Comparison of ENCODE assay signal across 17 cellular contexts in genomic region chr12:51788876-51789275, GRCh38. TPM values are rescaled to one million over a fixed set of nuclear protein-coding genes. Genes with fewer than 3 reads are reported as not detected.
DNase-seq lines count a peak whose midpoint lies in the region; ATAC-seq and TF ChIP-seq lines count a peak whose summit lies in the region.
"Had no signal": no experiment of that assay in that cellular context is flagged by ENCODE, and none has a peak within 500 bp of the region (broad histone marks: within the 10 kb centered on the region; RNA-seq: fewer than 3 reads in every experiment).

No MANE protein-coding gene starts in this region.

- DNase-seq in GM04504 (ENCODE audit: low read depth) (peak; percentile 47), RWPE1 (ENCODE audit: low spot score) (peak; percentile 37), fibroblast of pulmonary artery (ENCODE audit: low read depth) (peak; percentile 44), anterior cingulate cortex (lab: John Stamatoyannopoulos, UW) (no peak), dermis blood vessel endothelial cell (no peak)
- DNase-seq in central memory CD4-positive, alpha-beta T cell = no peak
- DNase-seq: activated CD8-positive, alpha-beta T cell treated with anti-CD3 and anti-CD28 coated beads, Interleukin-2, amount 10 ng/mL, durations not matched to agents 7 days and 5 days; activated effector memory CD4-positive, alpha-beta T cell treated with anti-CD3 and anti-CD28 coated beads, Interleukin-2, amount 50 U/mL, for 16 hours; Calu3; cerebellar nuclear complex; naive thymus-derived CD8-positive, alpha-beta T cell; NCI-H1092; T1000 had no signal

- H3K4me2 ChIP-seq in skeletal muscle satellite cell (ENCODE audit: low read length) = peak overlapping the region; percentile 10

- H3K4me3 ChIP-seq in fibroblast of pulmonary artery (replicated peaks; ENCODE audit: low read depth, low read length) (no peak overlapping the region), skeletal muscle satellite cell (ENCODE audit: low read length) (no peak overlapping the region)
- H3K4me3 ChIP-seq: esophagus muscularis mucosa, thoracic aorta had no signal

- H3K9ac ChIP-seq in skeletal muscle satellite cell (ENCODE audit: low read depth, low read length) = no peak overlapping the region

- no peaks in the 10 kb centered on the region for H3K27me3 ChIP-seq in skeletal muscle satellite cell (ENCODE audit: control insufficient read depth, insufficient read depth, low read length)
- H3K27me3 ChIP-seq: esophagus muscularis mucosa had no signal

- TF ChIP-seq POLR2A in GM18505 (IDR thresholded peaks at IDR 0.05; ENCODE audit: borderline replicate concordance, extremely low read depth, insufficient read depth, insufficient read length) = no peak

- POLR2A ChIA-PET in RWPE1 (lab: Yijun Ruan, JAX; ENCODE audit: low non-redundant PET) = no interaction called here

- no peak for ATAC-seq in GM18505 (IDR thresholded peaks at IDR 0.05; ENCODE audit: unreplicated experiment)
- ATAC-seq: activated CD8-positive, alpha-beta T cell treated with anti-CD3 and anti-CD28 coated beads, Interleukin-2, amount 10 ng/mL, durations not matched to agents 7 days and 5 days; naive thymus-derived CD8-positive, alpha-beta T cell had no signal

- peaks cover 48% of the 10 kb centered on the region for H3K36me3 ChIP-seq in skeletal muscle satellite cell (ENCODE audit: insufficient read depth, low read length)
- H3K36me3 ChIP-seq: esophagus muscularis mucosa, thoracic aorta had no signal

- CTCF ChIA-PET in RWPE1 (lab: Yijun Ruan, JAX) = interaction anchor here (0.6 to 0.7 kb wide), 2 partner anchors 15 to 52 kb away, joined by 5 read pairs; no protein-coding TSS in a partner anchor

- H3K4me1 ChIP-seq in skeletal muscle satellite cell (ENCODE audit: control insufficient read depth, insufficient read depth, low read length) = peaks cover 15% of the 10 kb centered on the region
- H3K4me1 ChIP-seq: esophagus muscularis mucosa had no signal

- H3K27ac ChIP-seq in RWPE1 = no peak overlapping the region
- H3K27ac ChIP-seq: esophagus muscularis mucosa, thoracic aorta had no signal

- TF ChIP-seq CTCF in RWPE1 (conservative IDR thresholded peaks at IDR 0.05; ENCODE audit: low read depth) = no peak
- TF ChIP-seq CTCF in fibroblast of pulmonary artery (IDR thresholded peaks at IDR 0.05; ENCODE audit: low read length, missing control alignments) = no peak

- no peaks in the 10 kb centered on the region for H3K9me3 ChIP-seq in skeletal muscle satellite cell (replicated peaks; ENCODE audit: low read length)
- H3K9me3 ChIP-seq: esophagus muscularis mucosa, thoracic aorta had no signal

RNA-seq across cellular contexts. Expression of gene FIGNL2, which starts 59.6 kb away (rescaled TPM):
- total RNA-seq in skeletal muscle satellite cell (2012; rRNA removed) = not detected in 2 replicates
- total RNA-seq in dermis blood vessel endothelial cell = 0.74 and 1.2 TPM in 2 replicates
- total RNA-seq: Calu3 had no signal

Comparison
In these comparisons a context has a peak if more than half of its experiments do, and no peak if none do; other contexts are left out.
1. DNase-seq: peak in GM04504 (single experiment), RWPE1 (single experiment) and fibroblast of pulmonary artery (single experiment); none in anterior cingulate cortex (0 of 58), central memory CD4-positive, alpha-beta T cell (single experiment) and dermis blood vessel endothelial cell (single experiment).